8 cellular contexts compared by ENCODE assay signal in the genomic region with DNA sequence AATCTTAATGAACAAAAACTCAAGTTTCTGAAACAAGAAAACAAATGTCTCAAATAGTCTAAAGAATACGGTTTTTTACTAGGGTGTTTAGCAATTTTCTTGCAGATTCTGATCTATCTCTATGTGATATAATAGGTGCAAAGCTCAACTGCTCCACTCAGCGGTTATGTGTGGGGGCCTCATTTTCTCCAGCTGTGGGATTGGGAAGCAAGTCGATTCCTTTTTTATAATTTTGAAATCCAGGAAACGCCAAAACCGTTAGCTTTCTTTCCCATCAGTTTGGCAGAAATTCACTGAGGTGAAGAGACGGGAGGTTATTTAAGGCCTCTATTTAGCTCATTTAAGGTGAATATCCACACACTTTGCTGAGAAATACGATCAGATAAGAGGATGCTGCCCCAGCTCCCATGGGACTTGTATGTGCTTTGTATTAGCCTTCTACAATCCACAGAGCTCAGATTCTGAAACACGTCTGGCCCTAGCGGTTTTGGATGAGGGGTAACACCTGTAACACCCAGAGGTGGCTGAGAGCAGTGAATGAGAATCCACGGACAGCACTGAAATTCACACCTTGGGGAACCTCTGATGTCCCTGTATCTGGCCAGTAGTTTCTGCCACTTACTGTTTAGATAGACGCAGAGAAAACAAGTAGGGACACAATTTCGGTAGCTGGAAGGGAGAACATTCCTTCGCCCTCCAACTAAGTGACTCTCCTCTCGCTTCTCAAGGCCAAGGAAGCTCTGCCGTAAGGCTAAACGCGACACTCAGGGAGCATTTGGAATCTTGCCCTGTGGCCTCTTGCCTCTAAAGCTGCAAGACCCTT. TPM values are rescaled to one million over a fixed set of nuclear protein-coding genes. Genes with fewer than 3 reads are reported as not detected.
DNase-seq lines count a peak whose midpoint lies in the region; ATAC-seq and TF ChIP-seq lines count a peak whose summit lies in the region.

No MANE protein-coding gene starts in this region.

- no peaks in the 10 kb centered on the region for H3K27me3 Mint-ChIP-seq in activated CD8-positive, alpha-beta T cell treated with anti-CD3 and anti-CD28 coated beads for 36 hours

- H3K4me3 Mint-ChIP-seq in activated CD8-positive, alpha-beta T cell treated with anti-CD3 and anti-CD28 coated beads for 36 hours, result no peak overlapping the region

- DNase-seq in AG08396 (ENCODE audit: low spot score) (peak; percentile 57), HT-29 (ENCODE audit: low spot score) (peak; percentile 91), WERI-Rb-1 (peak; percentile 48), lower lobe of right lung (peak; percentile 31)
- no peak for DNase-seq in effector memory CD4-positive, alpha-beta T cell
- DNase-seq in activated CD8-positive, alpha-beta T cell treated with anti-CD3 and anti-CD28 coated beads for 36 hours, result no peak

- H3K4me1 ChIP-seq in lower lobe of right lung, result peaks cover 13% of the 10 kb centered on the region
- H3K4me1 ChIP-seq in effector memory CD4-positive, alpha-beta T cell (ENCODE audit: control insufficient read depth, insufficient read depth, low read length, poor library complexity, severe bottlenecking), result no peaks in the 10 kb centered on the region

- ATAC-seq in lower lobe of right lung (peak in 1 of 2 donors; percentile 31), HG03135 (IDR thresholded peaks at IDR 0.05; ENCODE audit: unreplicated experiment) (no peak), GM19467 (IDR thresholded peaks at IDR 0.05; ENCODE audit: unreplicated experiment) (no peak)
- ATAC-seq in activated CD8-positive, alpha-beta T cell treated with anti-CD3 and anti-CD28 coated beads for 36 hours, result no peak

- peak; percentile 53 for TF ChIP-seq CTCF in WERI-Rb-1 (IDR thresholded peaks at IDR 0.05; ENCODE audit: low read depth, low read length)
- peak; percentile 24 for TF ChIP-seq CTCF in lower lobe of right lung (IDR thresholded peaks at IDR 0.05)
- no peak for TF ChIP-seq CTCF in activated CD8-positive, alpha-beta T cell treated with anti-CD3 and anti-CD28 coated beads for 36 hours (IDR thresholded peaks at IDR 0.05)

- no peaks in the 10 kb centered on the region for H3K9me3 Mint-ChIP-seq in activated CD8-positive, alpha-beta T cell treated with anti-CD3 and anti-CD28 coated beads for 36 hours

- H3K36me3 ChIP-seq in WERI-Rb-1 (no peaks in the 10 kb centered on the region), lower lobe of right lung (no peaks in the 10 kb centered on the region)
- no peaks in the 10 kb centered on the region for H3K36me3 ChIP-seq in effector memory CD4-positive, alpha-beta T cell (ENCODE audit: control insufficient read depth, insufficient read depth, low read length)

- H3K4me3 ChIP-seq in WERI-Rb-1 (ENCODE audit: low read depth, low read length), result no peak overlapping the region
- no peak overlapping the region for H3K4me3 ChIP-seq in lower lobe of right lung
- no peak overlapping the region for H3K4me3 ChIP-seq in effector memory CD4-positive, alpha-beta T cell (ENCODE audit: insufficient read depth, low read depth, low read length, poor library complexity, severe bottlenecking)

- no peaks in the 10 kb centered on the region for H3K27me3 ChIP-seq in WERI-Rb-1 (ENCODE audit: insufficient read depth, low read depth, severe bottlenecking)
- H3K27me3 ChIP-seq in lower lobe of right lung (ENCODE audit: low read depth), result no peaks in the 10 kb centered on the region
- H3K27me3 ChIP-seq in effector memory CD4-positive, alpha-beta T cell (replicated peaks; ENCODE audit: control insufficient read depth, insufficient read depth, low read length, poor library complexity, severe bottlenecking), result no peaks in the 10 kb centered on the region

- H3K9me3 ChIP-seq in WERI-Rb-1 (ENCODE audit: severe bottlenecking) (no peaks in the 10 kb centered on the region), lower lobe of right lung (no peaks in the 10 kb centered on the region)
- H3K9me3 ChIP-seq in effector memory CD4-positive, alpha-beta T cell (ENCODE audit: control insufficient read depth, low read length), result no peaks in the 10 kb centered on the region

- no peaks in the 10 kb centered on the region for H3K36me3 Mint-ChIP-seq in activated CD8-positive, alpha-beta T cell treated with anti-CD3 and anti-CD28 coated beads for 36 hours (ENCODE audit: low read depth)

- CTCF ChIA-PET in activated CD8-positive, alpha-beta T cell treated with anti-CD3 and anti-CD28 coated beads for 36 hours (lab: Charles Lee), result interaction anchor here (0.7 to 9.9 kb wide), 8 partner anchors 9 to 170 kb away, joined by 3 to 253 read pairs (median 6); a partner anchor contains a TSS

- H3K27ac ChIP-seq in WERI-Rb-1 (no peak overlapping the region), lower lobe of right lung (peak overlapping the region; percentile 34)
- H3K27ac ChIP-seq in effector memory CD4-positive, alpha-beta T cell (ENCODE audit: insufficient read depth, low read length, poor library complexity, severe bottlenecking), result no peak overlapping the region

- H3K27ac Mint-ChIP-seq in activated CD8-positive, alpha-beta T cell treated with anti-CD3 and anti-CD28 coated beads for 36 hours, result no peak overlapping the region

- intact Hi-C loops in lower lobe of right lung (cut with DNase I), result no loop called here
- intact Hi-C loops in activated CD8-positive, alpha-beta T cell treated with anti-CD3 and anti-CD28 coated beads for 36 hours (cut with micrococcal nuclease), result no loop called here

- peaks cover 5% of the 10 kb centered on the region for H3K4me1 Mint-ChIP-seq in activated CD8-positive, alpha-beta T cell treated with anti-CD3 and anti-CD28 coated beads for 36 hours (ENCODE audit: low read depth)

- POLR2A ChIA-PET in activated CD8-positive, alpha-beta T cell treated with anti-CD3 and anti-CD28 coated beads for 36 hours (lab: Charles Lee), result interaction anchor here (0.8 kb wide), 1 partner anchor 135 kb away, joined by 3 read pairs; no protein-coding TSS in a partner anchor

RNA-seq across cellular contexts. Expression of a gene that starts 6.6 kb away (rescaled TPM):
- total RNA-seq in HT-29 (2014; rRNA removed; shearing (Covaris generic)), result 4.4 and 14.8 TPM in 2 replicates
- 3.9 TPM for total RNA-seq in lower lobe of right lung
- 10 to 100 TPM; 27.3 to 31.7 TPM for total RNA-seq in activated CD8-positive, alpha-beta T cell treated with anti-CD3 and anti-CD28 coated beads for 36 hours

RNA-seq across cellular contexts. Expression of a gene that starts 56.9 kb away (rescaled TPM):
- 23.7 and 29.9 TPM in 2 replicates for total RNA-seq in HT-29 (2014; rRNA removed; shearing (Covaris generic))
- total RNA-seq in lower lobe of right lung, result 32.5 TPM
- 1 to 10 TPM; 4.7 to 6.6 TPM for total RNA-seq in activated CD8-positive, alpha-beta T cell treated with anti-CD3 and anti-CD28 coated beads for 36 hours

Comparison
In these comparisons a context has a peak if more than half of its experiments do, and no peak if none do; other contexts are left out.
1. DNase-seq: peak in AG08396 (single experiment), HT-29 (single experiment), WERI-Rb-1 (single experiment) and lower lobe of right lung (single experiment); none in effector memory CD4-positive, alpha-beta T cell (0 of 3) and activated CD8-positive, alpha-beta T cell treated with anti-CD3 and anti-CD28 coated beads for 36 hours (single experiment).